In genomic region chr16:63188076-63188771, GRCh38 we compare ENCODE assay signal across 22 cellular contexts.
"Had no signal": no experiment of that assay in that cellular context is flagged by ENCODE, and none has a peak within 500 bp of the region (broad histone marks: within the 10 kb centered on the region; RNA-seq: fewer than 3 reads in every experiment).

No MANE protein-coding gene starts in this region.

- H3K36me3 ChIP-seq: esophagus muscularis mucosa, gastroesophageal sphincter, heart right ventricle, thoracic aorta, upper lobe of right lung had no signal

- DNase-seq: activated CD8-positive, alpha-beta memory T cell treated with anti-CD3 and anti-CD28 coated beads for 24 hours; activated CD8-positive, alpha-beta memory T cell treated with anti-CD3 and anti-CD28 coated beads, Interleukin-2, amount 50 U/mL, for 48 hours; activated effector memory CD4-positive, alpha-beta T cell treated with Interleukin-2 at 50 U/mL for 16 hours; activated naive CD4-positive, alpha-beta T cell treated with anti-CD3 and anti-CD28 coated beads, Interleukin-2, amount 10 ng/mL, durations not matched to agents 7 days and 5 days; activated T-cell treated with anti-CD3 and anti-CD28 coated beads, Interleukin-2, amount 50 U/mL, for 48 hours; aorta; heart right ventricle; immature natural killer cell; posterior cingulate gyrus; right cardiac atrium; stimulated activated CD4-positive, alpha-beta T cell treated with anti-CD3 and anti-CD28 coated beads, Interleukin-15, amount 100 ng/mL, for 24 hours; stimulated activated CD4-positive, alpha-beta T cell treated with anti-CD3 and anti-CD28 coated beads, Interleukin-4, amount 100 ng/mL, for 4 hours; upper lobe of right lung had no signal

- ATAC-seq: gastroesophageal sphincter; heart right ventricle; left lobe of liver; natural killer cell treated with Interleukin-12 subunit alpha and Interleukin-12 subunit beta and Interleukin-15 and Interleukin-18, amount 100 ng/mL, for 72 hours; right cardiac atrium; stimulated activated memory B cell treated with anti-CD40 and anti-IgM and Interleukin-4, amounts not matched to agents 10 μg/mL and 1 μg/mL and 100 μg/mL, for 72 hours; upper lobe of right lung had no signal

- H3K27me3 ChIP-seq: esophagus muscularis mucosa, gastroesophageal sphincter, heart right ventricle, upper lobe of right lung had no signal

- H3K4me1 ChIP-seq: esophagus muscularis mucosa, gastroesophageal sphincter, heart right ventricle, upper lobe of right lung had no signal

- H3K27ac ChIP-seq: coronary artery, esophagus muscularis mucosa, gastroesophageal sphincter, heart right ventricle, skin epidermis, thoracic aorta, upper lobe of right lung had no signal

- H3K9me3 ChIP-seq: esophagus muscularis mucosa, gastroesophageal sphincter, thoracic aorta, upper lobe of right lung had no signal

- H3K4me3 ChIP-seq: coronary artery, esophagus muscularis mucosa, gastroesophageal sphincter, heart right ventricle, lung, skin epidermis, thoracic aorta, upper lobe of right lung had no signal
